ENCODE assay signal across 11 cellular contexts in genomic region chr17:59643159-59643857, GRCh38. TPM values are rescaled to one million over a fixed set of nuclear protein-coding genes. Genes with fewer than 3 reads are reported as not detected.
A peak's percentile ranks its signal among the peaks of the same experiment; 100 is the strongest.
DNase-seq lines count a peak whose midpoint lies in the region; ATAC-seq, FAIRE-seq and TF ChIP-seq lines count a peak whose summit lies in the region.
"Had no signal": no experiment of that assay in that cellular context is flagged by ENCODE, and none has a peak within 500 bp of the region (broad histone marks: within the 10 kb centered on the region; RNA-seq: fewer than 3 reads in every experiment).

No MANE protein-coding gene starts in this region.

- H2AFZ ChIP-seq in K562 (ENCODE audit: low read depth, low read length): no peak overlapping the region
- no peak overlapping the region for H2AFZ ChIP-seq in mesenchymal stem cell (ENCODE audit: low read depth, low read length)

- no peak overlapping the region for H4K91ac ChIP-seq in mesenchymal stem cell (ENCODE audit: low read length)

- peaks cover 34 to 37% (median 36%) of the 10 kb centered on the region in 3 donors for H3K4me1 Mint-ChIP-seq in IgD-negative memory B cell

- no peak overlapping the region for H3K23ac ChIP-seq in mesenchymal stem cell (ENCODE audit: low read length in 2 of 2)

- H3K9me1 ChIP-seq in K562 (ENCODE audit: control insufficient read depth, insufficient read depth, low read length): no peaks in the 10 kb centered on the region

- H3K9me3 Mint-ChIP-seq in IgD-negative memory B cell: no peaks in the 10 kb centered on the region

- no peak overlapping the region for H2BK15ac ChIP-seq in mesenchymal stem cell (ENCODE audit: low read depth, poor library complexity, severe bottlenecking)

- TF ChIP-seq CTCF in BJ (IDR thresholded peaks at IDR 0.05; ENCODE audit: insufficient read depth, low read depth, low read length): no peak
- TF ChIP-seq CTCF in K562 (IDR thresholded peaks at IDR 0.05 in 2 of 3, conservative IDR thresholded peaks at IDR 0.05 in 1 of 3; ENCODE audit: insufficient read depth in 2 of 3, low read depth in 1 of 3, low read length in 3 of 3): no peak

- no peak overlapping the region for H3K4ac ChIP-seq in mesenchymal stem cell (ENCODE audit: low read depth in 1 of 2, low read length in 2 of 2)

- no peak for TF ChIP-seq EP300 in K562 (IDR thresholded peaks at IDR 0.05; ENCODE audit: low read length)

- no peak overlapping the region for H2BK5ac ChIP-seq in mesenchymal stem cell (ENCODE audit: low read depth, low read length, poor library complexity, severe bottlenecking)

- H3K4me2 ChIP-seq in K562 (ENCODE audit: insufficient read depth, low read length) (no peak overlapping the region), mesenchymal stem cell (ENCODE audit: low read length, poor library complexity, severe bottlenecking) (no peak overlapping the region)

- no peak for FAIRE-seq in K562 (lab: Jason Lieb, UNC)

- H4K20me1 ChIP-seq in K562 (replicated peaks; ENCODE audit: control insufficient read depth, insufficient read depth, low read length): peaks cover 17% of the 10 kb centered on the region

- in situ Hi-C loops in K562 (cut with MboI): loop anchor here (10.0 kb wide), 1 partner anchor 339 kb away; no protein-coding TSS in a partner anchor

- H3K4me3 ChIP-seq in BJ (ENCODE audit: low read depth, low read length) (no peak overlapping the region), K562 (no peak overlapping the region), mesenchymal stem cell (ENCODE audit: insufficient read depth in 1 of 2, low read depth in 1 of 2, low read length in 2 of 2) (no peak overlapping the region)
- H3K4me3 ChIP-seq: vagina had no signal

- DNase-seq in BJ (ENCODE audit: low read depth) (peak; percentile 31), K562 (ENCODE audit: extremely low read depth in 1 of 4, low spot score in 3 of 4) (no peak), mesenchymal stem cell (peak; percentile 75), C1 segment of cervical spinal cord (lab: John Stamatoyannopoulos, UW) (no peak), T-helper 9 cell (no peak)
- DNase-seq in NK-92 treated with Interleukin-12 subunit alpha and Interleukin-12 subunit beta, amount 100 ng/mL, for 24 hours (lab: John Stamatoyannopoulos, UW): no peak
- DNase-seq: GF-D8, kidney glomerular epithelial cell had no signal

- no peaks in the 10 kb centered on the region for H3K9me3 ChIP-seq in K562 (replicated peaks; ENCODE audit: control insufficient read depth, insufficient read depth, low read depth, low read length)
- H3K9me3 ChIP-seq in mesenchymal stem cell (ENCODE audit: control insufficient read depth, low read length): no peaks in the 10 kb centered on the region
- H3K9me3 ChIP-seq: vagina had no signal

- no peak overlapping the region for H4K8ac ChIP-seq in mesenchymal stem cell (ENCODE audit: low read length)

- TF ChIP-seq POLR2A in K562 (conservative IDR thresholded peaks at IDR 0.05): no peak

- no TSS peak for BruUV-seq in K562 (replicated peaks; lab: Mats Ljungman, UMichigan)

- no peak for TF ChIP-seq RAD21 in K562 (CRISPR knock-in tag; conservative IDR thresholded peaks at IDR 0.05 in 1 of 2, IDR thresholded peaks at IDR 0.05 in 1 of 2)

- CTCF ChIA-PET in BJ (lab: Yijun Ruan, JAX): interaction anchor here (0.8 kb wide), 1 partner anchor 9 kb away, joined by 3 read pairs; no protein-coding TSS in a partner anchor
- CTCF ChIA-PET in K562 (lab: Yijun Ruan, JAX; ENCODE audit: low intra/inter-chr PET ratio): no interaction called here

- H3K27ac ChIP-seq in K562 (ENCODE audit: extremely low read depth, low read depth, low read length): 0 out of 3 replicates have a peak overlapping the region, but pooled peaks have one; percentile 6
- no peak overlapping the region for H3K27ac ChIP-seq in mesenchymal stem cell (ENCODE audit: low read length, poor library complexity, severe bottlenecking)
- H3K27ac ChIP-seq: vagina had no signal

- no peak overlapping the region for H2BK120ac ChIP-seq in mesenchymal stem cell (ENCODE audit: low read depth, low read length)

- H2AK5ac ChIP-seq in mesenchymal stem cell (ENCODE audit: low read length, severe bottlenecking): no peak overlapping the region

- H3K36me3 Mint-ChIP-seq in IgD-negative memory B cell: peaks cover 2% of the 10 kb centered on the region

- peaks cover 97% of the 10 kb centered on the region for H3K79me2 ChIP-seq in K562 (ENCODE audit: control insufficient read depth, insufficient read depth, low read length)

- WGBS in K562 (ENCODE audit: insufficient coverage, low coverage, missing lambda C conversion rate): 89% methylated on average over 4 of the region's 4 CpGs
- WGBS in mesenchymal stem cell: 92% methylated on average over 3 of the region's 4 CpGs

- H3K79me1 ChIP-seq in mesenchymal stem cell (replicated peaks; ENCODE audit: low read length, poor library complexity, severe bottlenecking): no peaks in the 10 kb centered on the region

- peaks cover 0 to 3% of the 10 kb centered on the region in 2 experiments; a peak in 4 of 5 replicates for H3K4me1 ChIP-seq in K562 (replicated peaks in 1 of 2; ENCODE audit: control insufficient read depth in 2 of 2, insufficient read depth in 2 of 2, low read length in 2 of 2)
- H3K4me1 ChIP-seq in mesenchymal stem cell (ENCODE audit: control insufficient read depth, insufficient read depth, low read depth, low read length): peaks cover 7% of the 10 kb centered on the region

- intact Hi-C loops in K562 (cut with micrococcal nuclease): no loop called here

- peaks cover 2% of the 10 kb centered on the region for H3K36me3 ChIP-seq in BJ (ENCODE audit: control insufficient read depth, insufficient read depth, low read length)
- H3K36me3 ChIP-seq in K562 (ENCODE audit: control insufficient read depth, insufficient read depth, low read length): peaks cover 62% of the 10 kb centered on the region
- peaks cover 10 to 61% of the 10 kb centered on the region in 2 experiments for H3K36me3 ChIP-seq in mesenchymal stem cell (ENCODE audit: control insufficient read depth in 1 of 2, insufficient read depth in 2 of 2, low read depth in 1 of 2, low read length in 2 of 2)

- H3K9ac ChIP-seq in K562 (ENCODE audit: insufficient read depth in 1 of 2, low read depth in 2 of 2, low read length in 2 of 2) (no peak overlapping the region), mesenchymal stem cell (ENCODE audit: low read length) (no peak overlapping the region)

- H3K27ac Mint-ChIP-seq in IgD-negative memory B cell: no peak overlapping the region

- no peak overlapping the region for H2BK12ac ChIP-seq in mesenchymal stem cell (ENCODE audit: low read length in 2 of 2)

- no peak overlapping the region for H3K18ac ChIP-seq in mesenchymal stem cell (ENCODE audit: low read depth in 1 of 2, low read length in 2 of 2)

- peak; percentile 20; the same call in 2 of the 3 replicates for ATAC-seq in K562
- no peak for ATAC-seq in HG02938 (IDR thresholded peaks at IDR 0.05; ENCODE audit: unreplicated experiment)

- H3K27me3 ChIP-seq in BJ (ENCODE audit: control insufficient read depth, insufficient read depth, low read length): no peaks in the 10 kb centered on the region
- H3K27me3 ChIP-seq in K562 (ENCODE audit: control insufficient read depth in 2 of 2, insufficient read depth in 2 of 2, low read length in 2 of 2): no peaks in the 10 kb centered on the region
- H3K27me3 ChIP-seq in mesenchymal stem cell (ENCODE audit: control insufficient read depth in 1 of 2, insufficient read depth in 1 of 2, low read length in 2 of 2): no peaks in the 10 kb centered on the region
- H3K27me3 ChIP-seq: vagina had no signal

- no peak overlapping the region for H3K14ac ChIP-seq in mesenchymal stem cell (ENCODE audit: low read length in 2 of 2)

- H3K4me3 Mint-ChIP-seq in IgD-negative memory B cell: peak overlapping the region in 3 of 4 donors; percentile 1 to 81 (median 14)

- H3K27me3 Mint-ChIP-seq in IgD-negative memory B cell: no peaks in the 10 kb centered on the region

- POLR2A ChIA-PET in BJ (lab: Charles Lee) (no interaction called here), K562 (lab: Yijun Ruan, JAX) (interaction anchor here (0.5 to 1.6 kb wide), 7 partner anchors 9 to 32 kb away, joined by 3 to 5 read pairs (median 4); partner anchors contain the start of gene CLTC)

TF ChIP-seq in K562, 482 proteins besides CTCF, POLR2A, EP300 and RAD21:
- 0 out of 2 replicates have a peak, but pooled peaks have one; percentile 52 for TF ChIP-seq RFX5 (IDR thresholded peaks at IDR 0.05; ENCODE audit: low read depth, low read length)
- peak; percentile 11; the same call in 1 of the 2 replicates for TF ChIP-seq HMBOX1 (IDR thresholded peaks at IDR 0.05)
- no peak for TF ChIP-seq ZNF780A (CRISPR knock-in tag; IDR thresholded peaks at IDR 0.05)
TF ChIP-seq in K562: peak in this region for 2.

RNA-seq across cellular contexts. Expression of gene CLTC, which starts 23.6 kb away (rescaled TPM):
- 149 and 216 TPM in 2 replicates for polyA plus RNA-seq in BJ (2011; rRNA removed)
- polyA minus RNA-seq in BJ (2011; rRNA and poly(A)+ RNA removed): 420 and 473 TPM in 2 replicates
- 27.8 TPM for polyA plus RNA-seq in IgD-negative memory B cell
- 152 and 501 TPM in 2 replicates for total RNA-seq in K562 (2011; cell fraction: chromatin; rRNA removed; ENCODE audit: low replicate concordance)
- total RNA-seq in K562 (2011; cell fraction: nucleolus; rRNA removed): 80.9 and 116 TPM in 2 replicates
- total RNA-seq in K562 (2011; cell fraction: nucleoplasm; rRNA removed): 164 and 204 TPM in 2 replicates
- 136 and 150 TPM in 2 replicates for total RNA-seq in K562 (2014; rRNA removed)
- total RNA-seq in K562 (2014; rRNA removed; fragmentation: Illumina TruSeq; extraction: Trizol): 220 and 233 TPM in 2 replicates
- 184 and 195 TPM in 2 replicates for total RNA-seq in K562 (2015; rRNA removed; fragmentation: Illumina TruSeq; extraction: Trizol)
- 257 and 267 TPM in 2 replicates for total RNA-seq in K562 (2021)
- 164 and 217 TPM in 2 replicates for polyA plus RNA-seq in K562 (2011; rRNA removed)
- polyA plus RNA-seq in K562 (2011; cell fraction: cytosol; rRNA removed): 136 and 221 TPM in 2 replicates
- 85.8 and 125 TPM in 2 replicates for polyA plus RNA-seq in K562 (2011; cell fraction: nucleus; rRNA removed)
- 133 and 168 TPM in 2 replicates for polyA plus RNA-seq in K562 (2012)
- polyA plus RNA-seq in K562 (2014; fragmentation: Illumina TruSeq; extraction: Trizol): 142 and 174 TPM in 2 replicates
- 100 to 1,000 TPM; 122 to 134 TPM for polyA plus RNA-seq in K562 (2014; fragmentation: Nextera tagmentation; extraction: Ambion mirVana)
- 102 and 115 TPM in 2 replicates for polyA plus RNA-seq in K562 (2014; rRNA removed)
- 705 and 852 TPM in 2 replicates for polyA minus RNA-seq in K562 (2011; rRNA and poly(A)+ RNA removed)
- polyA minus RNA-seq in K562 (2011; cell fraction: cytosol; rRNA and poly(A)+ RNA removed): 435 and 548 TPM in 2 replicates
- 79.8 and 167 TPM in 2 replicates for polyA minus RNA-seq in K562 (2011; cell fraction: nucleus; rRNA and poly(A)+ RNA removed)
- 198 TPM for polyA plus RNA-seq in mesenchymal stem cell (2013, experiment 1 of 2)
- 188 TPM for polyA plus RNA-seq in mesenchymal stem cell (2013, experiment 2 of 2)

Comparison
In these comparisons a context has a peak if more than half of its experiments do, and no peak if none do; other contexts are left out.
1. DNase-seq: peak in BJ (single experiment) and mesenchymal stem cell (single experiment); none in K562 (0 of 4), C1 segment of cervical spinal cord (0 of 14), T-helper 9 cell (single experiment) and NK-92 treated with Interleukin-12 subunit alpha and Interleukin-12 subunit beta, amount 100 ng/mL, for 24 hours (single experiment).